In genomic region chr10:49007128-49007527, GRCh38 we compare ENCODE assay signal across 22 cellular contexts.
"Had no signal": no experiment of that assay in that cellular context is flagged by ENCODE, and none has a peak within 500 bp of the region (broad histone marks: within the 10 kb centered on the region; RNA-seq: fewer than 3 reads in every experiment).

No MANE protein-coding gene starts in this region.

- H3K9me3 Mint-ChIP-seq: activated CD4-positive, alpha-beta memory T cell treated with anti-CD3 and anti-CD28 coated beads for 36 hours; activated CD4-positive, alpha-beta T cell treated with anti-CD3 and anti-CD28 coated beads, Interleukin-2, amount 10 ng/mL, durations not matched to agents 7 days and 5 days; activated naive CD8-positive, alpha-beta T cell treated with anti-CD3 and anti-CD28 coated beads, Interleukin-2, amount 50 U/mL, for 24 hours; activated T-cell treated with anti-CD3 and anti-CD28 coated beads, Interleukin-2, amount 50 U/mL, for 4 hours had no signal

- H3K27ac Mint-ChIP-seq: activated CD4-positive, alpha-beta memory T cell treated with anti-CD3 and anti-CD28 coated beads for 36 hours; activated CD4-positive, alpha-beta T cell treated with anti-CD3 and anti-CD28 coated beads, Interleukin-2, amount 10 ng/mL, durations not matched to agents 7 days and 5 days; activated naive CD4-positive, alpha-beta T cell treated with anti-CD3 and anti-CD28 coated beads, Interleukin-2, amount 50 U/mL, for 72 hours; activated naive CD8-positive, alpha-beta T cell treated with anti-CD3 and anti-CD28 coated beads, Interleukin-2, amount 50 U/mL, for 24 hours had no signal

- H3K36me3 ChIP-seq: ascending aorta had no signal

- H3K27ac ChIP-seq: body of pancreas, KMS-11 had no signal

- H3K4me3 ChIP-seq: ascending aorta, body of pancreas had no signal

- H3K4me1 Mint-ChIP-seq: activated CD4-positive, alpha-beta T cell treated with anti-CD3 and anti-CD28 coated beads, Interleukin-2, amount 10 ng/mL, durations not matched to agents 7 days and 5 days; activated naive CD8-positive, alpha-beta T cell treated with anti-CD3 and anti-CD28 coated beads, Interleukin-2, amount 50 U/mL, for 24 hours; IgD-negative memory B cell had no signal

- H3K27me3 Mint-ChIP-seq: activated CD4-positive, alpha-beta memory T cell treated with anti-CD3 and anti-CD28 coated beads for 36 hours; activated CD4-positive, alpha-beta T cell treated with anti-CD3 and anti-CD28 coated beads, Interleukin-2, amount 10 ng/mL, durations not matched to agents 7 days and 5 days; IgD-negative memory B cell had no signal

- ATAC-seq: activated naive CD4-positive, alpha-beta T cell treated with anti-CD3 and anti-CD28 coated beads, Interleukin-2, amount 50 U/mL, for 72 hours; activated naive CD8-positive, alpha-beta T cell treated with anti-CD3 and anti-CD28 coated beads, Interleukin-2, amount 50 U/mL, for 24 hours; activated T-cell treated with anti-CD3 and anti-CD28 coated beads, Interleukin-2, amount 50 U/mL, for 4 hours; body of pancreas; PC-3 had no signal

- H3K4me1 ChIP-seq: body of pancreas had no signal

- H3K27me3 ChIP-seq: ascending aorta, body of pancreas had no signal

- H3K4me3 Mint-ChIP-seq: activated CD4-positive, alpha-beta memory T cell treated with anti-CD3 and anti-CD28 coated beads for 36 hours; activated CD4-positive, alpha-beta T cell treated with anti-CD3 and anti-CD28 coated beads, Interleukin-2, amount 10 ng/mL, durations not matched to agents 7 days and 5 days; activated naive CD8-positive, alpha-beta T cell treated with anti-CD3 and anti-CD28 coated beads, Interleukin-2, amount 50 U/mL, for 24 hours; activated T-cell treated with anti-CD3 and anti-CD28 coated beads, Interleukin-2, amount 50 U/mL, for 4 hours; IgD-negative memory B cell had no signal

- H3K9me3 ChIP-seq: ascending aorta, body of pancreas had no signal

- DNase-seq: activated CD4-positive, alpha-beta memory T cell treated with anti-CD3 and anti-CD28 coated beads for 36 hours; activated CD4-positive, alpha-beta T cell treated with anti-CD3 and anti-CD28 coated beads, Interleukin-2, amount 10 ng/mL, durations not matched to agents 7 days and 5 days; activated CD4-positive, CD25-positive, alpha-beta regulatory T cell; activated CD8-positive, alpha-beta memory T cell treated with anti-CD3 and anti-CD28 coated beads for 24 hours; activated effector memory CD4-positive, alpha-beta T cell treated with anti-CD3 and anti-CD28 coated beads, Interleukin-2, amount 50 U/mL, for 16 hours; activated naive CD4-positive, alpha-beta T cell treated with Interleukin-2 at 50 U/mL for 16 hours; activated naive CD8-positive, alpha-beta T cell treated with anti-CD3 and anti-CD28 coated beads, Interleukin-2, amount 50 U/mL, for 24 hours; activated T-cell treated with anti-CD3 and anti-CD28 coated beads, Interleukin-2, amount 50 U/mL, for 4 hours; amniotic stem cell; body of pancreas; NCI-H1092; NCI-H1417; NCI-H1930; NCI-H510A treated with DMSO at 0.1 percent for 48 hours; NCI-H69; PC-3; SIG-M5; T1000 had no signal

- H3K36me3 Mint-ChIP-seq: activated CD4-positive, alpha-beta memory T cell treated with anti-CD3 and anti-CD28 coated beads for 36 hours; activated naive CD4-positive, alpha-beta T cell treated with anti-CD3 and anti-CD28 coated beads, Interleukin-2, amount 50 U/mL, for 72 hours had no signal
